In the genomic region with DNA sequence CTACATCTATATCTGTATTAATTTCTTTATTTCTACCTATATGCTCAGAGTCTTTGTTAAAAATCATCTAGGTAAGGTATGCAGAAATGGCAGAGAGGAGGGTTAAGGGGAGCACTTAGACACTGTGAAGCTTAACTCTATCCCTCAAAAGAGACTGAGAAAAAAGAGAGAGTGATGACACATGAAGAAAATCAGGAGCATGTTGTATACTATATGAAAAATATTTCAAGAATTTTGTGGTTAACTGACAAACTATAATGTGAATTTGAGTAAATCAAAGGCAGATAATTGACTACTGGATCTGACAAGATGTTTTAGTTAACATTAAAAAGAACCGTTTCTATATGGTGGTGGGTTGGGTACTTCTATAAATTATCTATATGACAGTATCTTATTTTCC, we compare ENCODE assay signal across 16 cellular contexts.
"Had no signal": no experiment of that assay in that cellular context is flagged by ENCODE, and none has a peak within 500 bp of the region (broad histone marks: within the 10 kb centered on the region; RNA-seq: fewer than 3 reads in every experiment).

No MANE protein-coding gene starts in this region.

- H2AFZ ChIP-seq: neural progenitor cell had no signal

- H3K4me2 ChIP-seq: neural progenitor cell had no signal

- H3K27me3 ChIP-seq: cardiac muscle cell, heart left ventricle, neural progenitor cell, pancreas, sigmoid colon, stomach, testis had no signal

- H3K9me3 ChIP-seq: lower lobe of right lung, pancreas, sigmoid colon, stomach, testis had no signal

- H3K27ac ChIP-seq: cardiac muscle cell, heart left ventricle, lower lobe of right lung, neural progenitor cell, pancreas, sigmoid colon, stomach, testis, VCaP had no signal

- H3K9ac ChIP-seq: neural progenitor cell had no signal

- H3K36me3 ChIP-seq: cardiac muscle cell, heart left ventricle, lower lobe of right lung, neural progenitor cell, pancreas, sigmoid colon, stomach had no signal

- H3K4me3 ChIP-seq: cardiac muscle cell, heart left ventricle, lower lobe of right lung, neural progenitor cell, pancreas, sigmoid colon, stomach, testis had no signal

- H3K4me1 ChIP-seq: heart left ventricle, lower lobe of right lung, neural progenitor cell, pancreas, sigmoid colon, stomach, testis had no signal

- DNase-seq: activated CD4-positive, alpha-beta T cell treated with anti-CD3 and anti-CD28 coated beads for 1 hour; activated CD4-positive, alpha-beta T cell treated with anti-CD3 and anti-CD28 coated beads, Interleukin-2, amount 50 U/mL, for 4 hours; activated naive CD4-positive, alpha-beta T cell; activated T-cell treated with anti-CD3 and anti-CD28 coated beads for 4 hours; heart left ventricle; left colon; lower lobe of right lung; pancreas; sigmoid colon; stimulated activated CD4-positive, alpha-beta T cell treated with anti-CD3 and anti-CD28 coated beads, Interleukin-12 subunit alpha, Interleukin-12 subunit beta, amount 100 ng/mL, for 4 hours; stimulated activated CD4-positive, alpha-beta T cell treated with anti-CD3 and anti-CD28 coated beads, Interleukin-2, amount 100 ng/mL, for 24 hours; stomach; testis had no signal
